In genomic region chr3:14122301-14122700, GRCh38 we compare ENCODE assay signal across 11 cellular contexts. TPM values are rescaled to one million over a fixed set of nuclear protein-coding genes. Genes with fewer than 3 reads are reported as not detected.
DNase-seq lines count a peak whose midpoint lies in the region; ATAC-seq and TF ChIP-seq lines count a peak whose summit lies in the region.
"Had no signal": no experiment of that assay in that cellular context is flagged by ENCODE, and none has a peak within 500 bp of the region (broad histone marks: within the 10 kb centered on the region; RNA-seq: fewer than 3 reads in every experiment).

No MANE protein-coding gene starts in this region.

- H3K36me3 Mint-ChIP-seq in CD4-positive, alpha-beta T cell (ENCODE audit: low read depth): peaks cover 49% of the 10 kb centered on the region
- H3K36me3 Mint-ChIP-seq in HFFc6 (ENCODE audit: low read depth) (peaks cover 11% of the 10 kb centered on the region), memory B cell (peaks cover 16% of the 10 kb centered on the region)
- peaks cover 43% of the 10 kb centered on the region for H3K36me3 Mint-ChIP-seq in activated CD8-positive, alpha-beta T cell treated with anti-CD3 and anti-CD28 coated beads for 36 hours (ENCODE audit: low read depth)

- no peaks in the 10 kb centered on the region for H3K9me3 Mint-ChIP-seq in CD4-positive, alpha-beta T cell
- H3K9me3 Mint-ChIP-seq in HFFc6 (no peaks in the 10 kb centered on the region), memory B cell (no peaks in the 10 kb centered on the region)
- no peaks in the 10 kb centered on the region for H3K9me3 Mint-ChIP-seq in activated CD8-positive, alpha-beta T cell treated with anti-CD3 and anti-CD28 coated beads for 36 hours

- H2AFZ ChIP-seq in GM23248: no peak overlapping the region
- H2AFZ ChIP-seq: hepatocyte had no signal

- DNase-seq in CD4-positive, alpha-beta T cell: no peak
- no peak for DNase-seq in HFFc6
- no peak for DNase-seq in activated CD8-positive, alpha-beta T cell treated with anti-CD3 and anti-CD28 coated beads for 36 hours
- no peak for DNase-seq in memory B cell (ENCODE audit: low spot score in 2 of 2)
- DNase-seq in GM23248: no peak
- DNase-seq: KBM-7, NCI-H2081 had no signal

- H3K4me3 Mint-ChIP-seq in CD4-positive, alpha-beta T cell: peak overlapping the region; percentile 68
- H3K4me3 Mint-ChIP-seq in HFFc6: peak overlapping the region; percentile 3; the same call in 1 of the 2 replicates
- H3K4me3 Mint-ChIP-seq in activated CD8-positive, alpha-beta T cell treated with anti-CD3 and anti-CD28 coated beads for 36 hours: peak overlapping the region; percentile 95
- peak overlapping the region; percentile 48 for H3K4me3 Mint-ChIP-seq in memory B cell

- peaks cover 58% of the 10 kb centered on the region for H3K4me1 Mint-ChIP-seq in CD4-positive, alpha-beta T cell (ENCODE audit: low read depth)
- peaks cover 34% of the 10 kb centered on the region for H3K4me1 Mint-ChIP-seq in HFFc6 (ENCODE audit: low read depth)
- peaks cover 41% of the 10 kb centered on the region for H3K4me1 Mint-ChIP-seq in activated CD8-positive, alpha-beta T cell treated with anti-CD3 and anti-CD28 coated beads for 36 hours (ENCODE audit: low read depth)
- H3K4me1 Mint-ChIP-seq in memory B cell: peaks cover 37% of the 10 kb centered on the region

- no peaks in the 10 kb centered on the region for H3K9me3 ChIP-seq in CD4-positive, alpha-beta T cell (ENCODE audit: control insufficient read depth, low read length)
- H3K9me3 ChIP-seq in GM23248 (ENCODE audit: low read depth): no peaks in the 10 kb centered on the region

- CTCF ChIA-PET in CD4-positive, alpha-beta T cell (lab: Charles Lee): interaction anchor here (0.7 to 4.1 kb wide), 2 partner anchors 22 to 242 kb away, joined by 3 to 44 read pairs; no protein-coding TSS in a partner anchor
- CTCF ChIA-PET in activated CD8-positive, alpha-beta T cell treated with anti-CD3 and anti-CD28 coated beads for 36 hours (lab: Charles Lee): interaction anchor here (1.9 to 4.0 kb wide), 2 partner anchors 8 to 226 kb away, joined by 5 to 33 read pairs; no protein-coding TSS in a partner anchor

- no peak overlapping the region for H3K27ac ChIP-seq in CD4-positive, alpha-beta T cell (ENCODE audit: low read depth, low read length)
- no peak overlapping the region for H3K27ac ChIP-seq in GM23248
- H3K27ac ChIP-seq: hepatocyte had no signal

- H3K79me2 ChIP-seq in GM23248 (ENCODE audit: insufficient read depth): peaks cover 56% of the 10 kb centered on the region

- peaks cover 11% of the 10 kb centered on the region for H3F3A ChIP-seq in GM23248 (ENCODE audit: insufficient read depth)

- TF ChIP-seq CTCF in CD4-positive, alpha-beta T cell (IDR thresholded peaks at IDR 0.05): no peak
- TF ChIP-seq CTCF in HFFc6 (IDR thresholded peaks at IDR 0.05): no peak
- TF ChIP-seq CTCF in activated CD8-positive, alpha-beta T cell treated with anti-CD3 and anti-CD28 coated beads for 36 hours (IDR thresholded peaks at IDR 0.05): no peak

- H3K4me2 ChIP-seq in GM23248 (ENCODE audit: unreplicated experiment): no peak overlapping the region

- no peaks in the 10 kb centered on the region for H3K36me3 ChIP-seq in GM23248 (ENCODE audit: low read depth)

- ATAC-seq in CD4-positive, alpha-beta T cell (ENCODE audit: poor library complexity): no peak
- ATAC-seq in activated CD8-positive, alpha-beta T cell treated with anti-CD3 and anti-CD28 coated beads for 36 hours: no peak
- no peak for ATAC-seq in memory B cell (ENCODE audit: low read depth)
- no peak for ATAC-seq in GM19351 (IDR thresholded peaks at IDR 0.05; ENCODE audit: unreplicated experiment)
- ATAC-seq in GM18861 (IDR thresholded peaks at IDR 0.05; ENCODE audit: unreplicated experiment): no peak
- ATAC-seq in HG02840 (IDR thresholded peaks at IDR 0.05; ENCODE audit: low FRiP score, unreplicated experiment): no peak

- peak overlapping the region; percentile 7 for H3K27ac Mint-ChIP-seq in CD4-positive, alpha-beta T cell
- H3K27ac Mint-ChIP-seq in HFFc6 (peak overlapping the region; percentile 2; the same call in 1 of the 2 replicates), memory B cell (no peak overlapping the region)
- peak overlapping the region; percentile 79 for H3K27ac Mint-ChIP-seq in activated CD8-positive, alpha-beta T cell treated with anti-CD3 and anti-CD28 coated beads for 36 hours

- intact Hi-C loops in CD4-positive, alpha-beta T cell (cut with DNase I, micrococcal nuclease): loop anchor here (5.0 to 10.0 kb wide), 5 partner anchors 225 to 942 kb away; partner anchors contain the start of genes HDAC11 (in 1 of the 2), MRPS25 (in 1 of the 2) and NR2C2 (in 1 of the 2)
- intact Hi-C loops in activated CD8-positive, alpha-beta T cell treated with anti-CD3 and anti-CD28 coated beads for 36 hours (cut with micrococcal nuclease): no loop called here

- H3K4me3 ChIP-seq in GM23248: no peak overlapping the region
- H3K4me3 ChIP-seq: hepatocyte had no signal

- no peak overlapping the region for H3K9ac ChIP-seq in GM23248

- in situ Hi-C loops in GM23248 (cut with MboI): no loop called here

- 86% methylated on average over 3 of the region's 3 CpGs for WGBS in GM23248 (ENCODE audit: low coverage in 1 of 2, low lambda C conversion rate in 2 of 2, missing lambda C conversion rate in 2 of 2), 2 experiments

- POLR2A ChIA-PET in CD4-positive, alpha-beta T cell (lab: Charles Lee): interaction anchor here (2.9 to 4.5 kb wide), 3 partner anchors 21 to 642 kb away, joined by 10 to 129 read pairs (median 84); partner anchors contain the start of genes HDAC11, LSM3 and XPC
- POLR2A ChIA-PET in activated CD8-positive, alpha-beta T cell treated with anti-CD3 and anti-CD28 coated beads for 36 hours (lab: Charles Lee): interaction anchor here (0.6 to 4.1 kb wide), 5 partner anchors 7 to 235 kb away, joined by 3 to 23 read pairs (median 3); no protein-coding TSS in a partner anchor

- H3K27me3 Mint-ChIP-seq in CD4-positive, alpha-beta T cell: no peaks in the 10 kb centered on the region
- peaks cover 3% of the 10 kb centered on the region; the same call in 1 of the 2 replicates for H3K27me3 Mint-ChIP-seq in HFFc6 (ENCODE audit: insufficient read depth)
- no peaks in the 10 kb centered on the region for H3K27me3 Mint-ChIP-seq in activated CD8-positive, alpha-beta T cell treated with anti-CD3 and anti-CD28 coated beads for 36 hours
- H3K27me3 Mint-ChIP-seq in memory B cell: no peaks in the 10 kb centered on the region

- no peaks in the 10 kb centered on the region for H3K27me3 ChIP-seq in CD4-positive, alpha-beta T cell (ENCODE audit: control insufficient read depth, insufficient read depth, low read length)
- no peaks in the 10 kb centered on the region for H3K27me3 ChIP-seq in GM23248 (replicated peaks; ENCODE audit: insufficient read depth)
- H3K27me3 ChIP-seq: hepatocyte had no signal

- no peaks in the 10 kb centered on the region for H3K9me2 ChIP-seq in GM23248 (ENCODE audit: insufficient read depth)

- peaks cover 18% of the 10 kb centered on the region for H3K4me1 ChIP-seq in GM23248 (ENCODE audit: insufficient read depth)

- H4K20me1 ChIP-seq in GM23248 (ENCODE audit: insufficient read depth): no peaks in the 10 kb centered on the region

RNA-seq across cellular contexts. Expression of gene CHCHD4, which starts 2.4 kb away (rescaled TPM):
- 1 to 10 TPM in 1 of 2 experiments, under 1 TPM in 1; 0.50 to 1.1 TPM for total RNA-seq in CD4-positive, alpha-beta T cell
- 10 to 100 TPM in 3 of 6 experiments, 1 to 10 TPM in 3; 9.4 to 12.0 (median 10.1) TPM for total RNA-seq in HFFc6 (2021; fragmentation: NEBNext Ultra II Directional; extraction: Animal tissue kit (Norgen Biotek cat#: 25700))
- 10 to 100 TPM; 27.6 to 30.2 TPM for total RNA-seq in activated CD8-positive, alpha-beta T cell treated with anti-CD3 and anti-CD28 coated beads for 36 hours
- 12.3 and 17.2 TPM in 2 replicates for total RNA-seq in GM23248 (2014; rRNA removed; shearing (Covaris generic))
- 15.1 and 15.4 TPM in 2 replicates for polyA plus RNA-seq in GM23248 (2016; fragmentation: Nextera tagmentation; extraction: Ambion mirVana)

RNA-seq across cellular contexts. Expression of gene TMEM43, which starts 2.6 kb away (rescaled TPM):
- 10 to 100 TPM; 24.8 to 27.6 TPM for total RNA-seq in CD4-positive, alpha-beta T cell
- 10 to 100 TPM; 73.3 to 90.8 (median 80.7) TPM for total RNA-seq in HFFc6 (2021; fragmentation: NEBNext Ultra II Directional; extraction: Animal tissue kit (Norgen Biotek cat#: 25700))
- total RNA-seq in activated CD8-positive, alpha-beta T cell treated with anti-CD3 and anti-CD28 coated beads for 36 hours: 10 to 100 TPM; 19.7 to 20.2 TPM
- 166 and 203 TPM in 2 replicates for total RNA-seq in GM23248 (2014; rRNA removed; shearing (Covaris generic))
- 143 and 145 TPM in 2 replicates for polyA plus RNA-seq in GM23248 (2016; fragmentation: Nextera tagmentation; extraction: Ambion mirVana)

RNA-seq across cellular contexts. Expression of gene XPC, which starts 56.1 kb away (rescaled TPM):
- 10 to 100 TPM; 59.2 to 65.1 TPM for total RNA-seq in CD4-positive, alpha-beta T cell
- total RNA-seq in HFFc6 (2021; fragmentation: NEBNext Ultra II Directional; extraction: Animal tissue kit (Norgen Biotek cat#: 25700)): 10 to 100 TPM; 38.7 to 40.3 (median 39.5) TPM
- 10 to 100 TPM; 23.5 to 24.8 TPM for total RNA-seq in activated CD8-positive, alpha-beta T cell treated with anti-CD3 and anti-CD28 coated beads for 36 hours
- 62.1 and 76.4 TPM in 2 replicates for total RNA-seq in GM23248 (2014; rRNA removed; shearing (Covaris generic))
- 42.4 and 44.1 TPM in 2 replicates for polyA plus RNA-seq in GM23248 (2016; fragmentation: Nextera tagmentation; extraction: Ambion mirVana)

RNA-seq across cellular contexts. Expression of gene LSM3, which starts 56.3 kb away (rescaled TPM):
- 1 to 10 TPM; 6.5 to 6.9 TPM for total RNA-seq in CD4-positive, alpha-beta T cell
- 10 to 100 TPM; 15.5 to 21.1 (median 18.7) TPM for total RNA-seq in HFFc6 (2021; fragmentation: NEBNext Ultra II Directional; extraction: Animal tissue kit (Norgen Biotek cat#: 25700))
- total RNA-seq in activated CD8-positive, alpha-beta T cell treated with anti-CD3 and anti-CD28 coated beads for 36 hours: 10 to 100 TPM; 20.0 to 20.5 TPM
- 9.4 and 10.4 TPM in 2 replicates for total RNA-seq in GM23248 (2014; rRNA removed; shearing (Covaris generic))
- polyA plus RNA-seq in GM23248 (2016; fragmentation: Nextera tagmentation; extraction: Ambion mirVana): 32.3 and 32.4 TPM in 2 replicates

Comparison
In these comparisons a context has a peak if more than half of its experiments do, and no peak if none do; other contexts are left out.
1. H3K4me3 Mint-ChIP-seq: peak in every context shown above with its lines; median percentile 95 in activated CD8-positive, alpha-beta T cell treated with anti-CD3 and anti-CD28 coated beads for 36 hours; 68 in CD4-positive, alpha-beta T cell; 48 in memory B cell; 3 in HFFc6.